In the genomic region with DNA sequence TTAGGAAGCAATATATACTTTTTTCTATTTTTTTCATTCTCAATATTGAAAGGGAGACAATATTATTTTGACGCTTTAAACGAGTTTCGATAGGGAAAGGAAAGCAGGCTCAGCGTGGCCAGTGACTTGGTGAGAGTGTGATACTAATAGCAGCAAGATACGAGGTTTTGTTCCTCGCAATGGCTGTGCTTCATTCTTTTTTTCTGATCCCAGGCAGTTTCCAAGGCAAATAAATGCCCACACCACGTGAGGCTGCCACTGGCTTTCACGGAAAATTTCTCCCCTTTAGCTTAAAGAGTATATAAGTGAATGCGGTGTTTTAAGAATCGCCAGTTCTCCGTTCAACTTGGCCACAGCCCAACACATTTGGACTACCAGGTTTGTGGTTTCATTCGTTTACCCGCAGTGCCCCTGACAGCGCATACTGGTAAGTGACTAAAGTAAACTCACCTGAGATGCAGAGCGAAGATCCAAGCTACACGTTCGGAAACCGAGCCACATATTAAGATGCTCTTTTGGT, we compare ENCODE assay signal across 8 cellular contexts.
DNase-seq lines count a peak whose midpoint lies in the region; ATAC-seq and TF ChIP-seq lines count a peak whose summit lies in the region.

No MANE protein-coding gene starts in this region.

- no peak for ATAC-seq in stimulated activated naive CD8-positive, alpha-beta T cell treated with anti-CD3 and anti-CD28 coated beads, Interleukin-15, Interleukin-2, amounts not matched to agents 100 U/mL and 50 U/mL, for 24 hours
- ATAC-seq in GM18502 (IDR thresholded peaks at IDR 0.05; ENCODE audit: poor library complexity, unreplicated experiment): no peak
- no peak for ATAC-seq in GM18519 (IDR thresholded peaks at IDR 0.05; ENCODE audit: low FRiP score, unreplicated experiment)

- H3K4me3 ChIP-seq in fibroblast of pulmonary artery (replicated peaks; ENCODE audit: low read depth, low read length): peak overlapping the region; percentile 50

- peaks cover 5% of the 10 kb centered on the region for H3K9me3 Mint-ChIP-seq in stimulated activated naive CD8-positive, alpha-beta T cell treated with anti-CD3 and anti-CD28 coated beads, Interleukin-15, Interleukin-2, amounts not matched to agents 100 ng/mL and 50 ng/mL, for 24 hours

- DNase-seq in stimulated activated naive CD8-positive, alpha-beta T cell treated with anti-CD3 and anti-CD28 coated beads, Interleukin-15, Interleukin-2, amounts not matched to agents 100 U/mL and 50 U/mL, for 24 hours: no peak
- DNase-seq in SK-MEL-5 (ENCODE audit: low read depth, low spot score): peak; percentile 58
- no peak for DNase-seq in fibroblast of pulmonary artery (ENCODE audit: low read depth)
- no peak for DNase-seq in nucleus accumbens (lab: John Stamatoyannopoulos, UW)
- no peak for DNase-seq in NCI-H128 (lab: John Stamatoyannopoulos, UW; ENCODE audit: unreplicated experiment)

- in situ Hi-C loops in SK-MEL-5 (cut with HindIII; ENCODE audit: low pct_unique_long_range_greater_than_20kb, low sequenced_read_pairs): no loop called here

- H3K27ac Mint-ChIP-seq in stimulated activated naive CD8-positive, alpha-beta T cell treated with anti-CD3 and anti-CD28 coated beads, Interleukin-15, Interleukin-2, amounts not matched to agents 100 ng/mL and 50 ng/mL, for 24 hours: no peak overlapping the region

- peaks cover 92% of the 10 kb centered on the region for H3K27me3 Mint-ChIP-seq in stimulated activated naive CD8-positive, alpha-beta T cell treated with anti-CD3 and anti-CD28 coated beads, Interleukin-15, Interleukin-2, amounts not matched to agents 100 ng/mL and 50 ng/mL, for 24 hours

- peaks cover 4% of the 10 kb centered on the region for H3K36me3 Mint-ChIP-seq in stimulated activated naive CD8-positive, alpha-beta T cell treated with anti-CD3 and anti-CD28 coated beads, Interleukin-15, Interleukin-2, amounts not matched to agents 100 ng/mL and 50 ng/mL, for 24 hours (ENCODE audit: low read depth)

- TF ChIP-seq CTCF in fibroblast of pulmonary artery (IDR thresholded peaks at IDR 0.05; ENCODE audit: low read length, missing control alignments): no peak

- peaks cover 48% of the 10 kb centered on the region for H3K4me1 Mint-ChIP-seq in stimulated activated naive CD8-positive, alpha-beta T cell treated with anti-CD3 and anti-CD28 coated beads, Interleukin-15, Interleukin-2, amounts not matched to agents 100 ng/mL and 50 ng/mL, for 24 hours (ENCODE audit: low read depth)

- peak overlapping the region; percentile 50 for H3K4me3 Mint-ChIP-seq in stimulated activated naive CD8-positive, alpha-beta T cell treated with anti-CD3 and anti-CD28 coated beads, Interleukin-15, Interleukin-2, amounts not matched to agents 100 ng/mL and 50 ng/mL, for 24 hours
